Comparison of ENCODE assay signal across 15 cellular contexts in genomic region chr15:65762399-65762798, GRCh38. TPM values are rescaled to one million over a fixed set of nuclear protein-coding genes. Genes with fewer than 3 reads are reported as not detected.
A peak's percentile ranks its signal among the peaks of the same experiment; 100 is the strongest.
DNase-seq lines count a peak whose midpoint lies in the region; ATAC-seq and TF ChIP-seq lines count a peak whose summit lies in the region.
"Had no signal": no experiment of that assay in that cellular context is flagged by ENCODE, and none has a peak within 500 bp of the region (broad histone marks: within the 10 kb centered on the region; RNA-seq: fewer than 3 reads in every experiment).

No MANE protein-coding gene starts in this region.

- H3K27ac ChIP-seq in SU-DHL-6 (ENCODE audit: low read depth, low read length) (peak overlapping the region; percentile 72), PC-3 (ENCODE audit: low read length) (no peak overlapping the region)
- no peak overlapping the region for H3K27ac ChIP-seq in naive thymus-derived CD4-positive, alpha-beta T cell (ENCODE audit: low read depth, low read length)
- H3K27ac ChIP-seq: C4-2B had no signal

- H3K36me3 ChIP-seq in SU-DHL-6 (ENCODE audit: low read length): peaks cover 21% of the 10 kb centered on the region
- peaks cover 0 to 8% (median 0%) of the 10 kb centered on the region in 3 experiments for H3K36me3 ChIP-seq in naive thymus-derived CD4-positive, alpha-beta T cell (ENCODE audit: control insufficient read depth in 2 of 3, insufficient read depth in 3 of 3, low read length in 3 of 3)
- no peaks in the 10 kb centered on the region for H3K36me3 ChIP-seq in PC-3 (ENCODE audit: low read depth, low read length)
- H3K36me3 ChIP-seq: BE2C had no signal

- peak overlapping the region; percentile 16; the same call in 1 of the 2 replicates for H3K9ac ChIP-seq in SU-DHL-6 (ENCODE audit: low read length)
- H3K9ac ChIP-seq in PC-3 (ENCODE audit: low read length): no peak overlapping the region

- no peaks in the 10 kb centered on the region for H4K20me1 ChIP-seq in SU-DHL-6 (ENCODE audit: low read depth, low read length)
- no peaks in the 10 kb centered on the region for H4K20me1 ChIP-seq in PC-3 (ENCODE audit: low read length)

- H3K9me2 ChIP-seq in SU-DHL-6 (replicated peaks; ENCODE audit: insufficient read depth, low read length) (no peaks in the 10 kb centered on the region), PC-3 (replicated peaks; ENCODE audit: low read length) (no peaks in the 10 kb centered on the region)

- peaks cover 100% of the 10 kb centered on the region for H3K79me2 ChIP-seq in SU-DHL-6 (ENCODE audit: insufficient read depth, low read length)
- no peaks in the 10 kb centered on the region for H3K79me2 ChIP-seq in PC-3 (ENCODE audit: low read length)

- POLR2A ChIA-PET in naive thymus-derived CD4-positive, alpha-beta T cell (lab: Charles Lee): interaction anchor here (0.9 kb wide), 1 partner anchor 29 kb away, joined by 3 read pairs; the partner anchor contains the start of gene DENND4A
- POLR2A ChIA-PET in PC-3 (lab: Charles Lee; ENCODE audit: unreplicated experiment): no interaction called here

- no peaks in the 10 kb centered on the region for H3K27me3 Mint-ChIP-seq in stimulated activated naive CD8-positive, alpha-beta T cell treated with anti-CD3 and anti-CD28 coated beads, Interleukin-15, Interleukin-2, amounts not matched to agents 100 ng/mL and 50 ng/mL, for 24 hours
- H3K27me3 Mint-ChIP-seq in stimulated activated naive CD8-positive, alpha-beta T cell treated with anti-CD3 and anti-CD28 coated beads, Interleukin-15, amount 100 ng/mL, for 72 hours: no peaks in the 10 kb centered on the region
- no peaks in the 10 kb centered on the region for H3K27me3 Mint-ChIP-seq in immature natural killer cell (ENCODE audit: low read depth in 3 of 3)
- H3K27me3 Mint-ChIP-seq in naive thymus-derived CD4-positive, alpha-beta T cell: no peaks in the 10 kb centered on the region

- H3F3A ChIP-seq in SU-DHL-6 (ENCODE audit: insufficient read depth): peaks cover 59% of the 10 kb centered on the region
- no peaks in the 10 kb centered on the region for H3F3A ChIP-seq in PC-3 (ENCODE audit: low read length, unreplicated experiment)

- no peaks in the 10 kb centered on the region for H3K9me3 ChIP-seq in SU-DHL-6 (ENCODE audit: insufficient read depth, low read length)
- H3K9me3 ChIP-seq in naive thymus-derived CD4-positive, alpha-beta T cell (ENCODE audit: control insufficient read depth in 2 of 3, low read length in 3 of 3): no peaks in the 10 kb centered on the region
- H3K9me3 ChIP-seq in PC-3 (ENCODE audit: low read length): no peaks in the 10 kb centered on the region
- H3K9me3 ChIP-seq: BE2C, Caco-2 had no signal

- peak overlapping the region; percentile 31 for H3K27ac Mint-ChIP-seq in stimulated activated naive CD8-positive, alpha-beta T cell treated with anti-CD3 and anti-CD28 coated beads, Interleukin-15, Interleukin-2, amounts not matched to agents 100 ng/mL and 50 ng/mL, for 24 hours
- no peak overlapping the region for H3K27ac Mint-ChIP-seq in stimulated activated naive CD8-positive, alpha-beta T cell treated with anti-CD3 and anti-CD28 coated beads, Interleukin-15, amount 100 ng/mL, for 72 hours
- peak overlapping the region; percentile 76 to 96 (median 92) for H3K27ac Mint-ChIP-seq in immature natural killer cell
- H3K27ac Mint-ChIP-seq in naive thymus-derived CD4-positive, alpha-beta T cell: peak overlapping the region in 1 of 9 donors; percentile 20
- H3K27ac Mint-ChIP-seq: H9 had no signal

- no TSS peak for BruUV-seq in PC-3 (replicated peaks; lab: Mats Ljungman, UMichigan)

- DNase-seq in stimulated activated naive CD8-positive, alpha-beta T cell treated with anti-CD3 and anti-CD28 coated beads, Interleukin-15, amount 100 ng/mL, for 72 hours: no peak
- DNase-seq in immature natural killer cell: no peak
- no peak for DNase-seq in middle frontal gyrus (ENCODE audit: extremely low spot score, low spot score)
- DNase-seq in naive thymus-derived CD4-positive, alpha-beta T cell: no peak
- DNase-seq in PC-3: no peak
- DNase-seq: BE2C; Caco-2; CD8-positive, alpha-beta T cell; DND-41; GF-D8; GOT3; H9 had no signal

- H3K4me1 Mint-ChIP-seq in stimulated activated naive CD8-positive, alpha-beta T cell treated with anti-CD3 and anti-CD28 coated beads, Interleukin-15, Interleukin-2, amounts not matched to agents 100 ng/mL and 50 ng/mL, for 24 hours (ENCODE audit: low read depth): peaks cover 54% of the 10 kb centered on the region
- peaks cover 52% of the 10 kb centered on the region for H3K4me1 Mint-ChIP-seq in stimulated activated naive CD8-positive, alpha-beta T cell treated with anti-CD3 and anti-CD28 coated beads, Interleukin-15, amount 100 ng/mL, for 72 hours
- peaks cover 55 to 57% of the 10 kb centered on the region in 2 donors for H3K4me1 Mint-ChIP-seq in immature natural killer cell
- peaks cover 20 to 43% (median 38%) of the 10 kb centered on the region in 7 donors for H3K4me1 Mint-ChIP-seq in naive thymus-derived CD4-positive, alpha-beta T cell
- H3K4me1 Mint-ChIP-seq: H9 had no signal

- no peaks in the 10 kb centered on the region for H3K27me3 ChIP-seq in SU-DHL-6 (ENCODE audit: low read length)
- H3K27me3 ChIP-seq in naive thymus-derived CD4-positive, alpha-beta T cell (ENCODE audit: control insufficient read depth in 2 of 2, insufficient read depth in 2 of 2, low read length in 2 of 2): no peaks in the 10 kb centered on the region
- H3K27me3 ChIP-seq in PC-3 (ENCODE audit: low read length): no peaks in the 10 kb centered on the region
- H3K27me3 ChIP-seq: BE2C had no signal

- no peaks in the 10 kb centered on the region for H3K9me3 Mint-ChIP-seq in stimulated activated naive CD8-positive, alpha-beta T cell treated with anti-CD3 and anti-CD28 coated beads, Interleukin-15, Interleukin-2, amounts not matched to agents 100 ng/mL and 50 ng/mL, for 24 hours
- H3K9me3 Mint-ChIP-seq in stimulated activated naive CD8-positive, alpha-beta T cell treated with anti-CD3 and anti-CD28 coated beads, Interleukin-15, amount 100 ng/mL, for 72 hours: no peaks in the 10 kb centered on the region
- H3K9me3 Mint-ChIP-seq in immature natural killer cell: no peaks in the 10 kb centered on the region
- H3K9me3 Mint-ChIP-seq in naive thymus-derived CD4-positive, alpha-beta T cell: no peaks in the 10 kb centered on the region
- H3K9me3 Mint-ChIP-seq: CD8-positive, alpha-beta T cell; H9 had no signal

- H3K4me3 Mint-ChIP-seq in stimulated activated naive CD8-positive, alpha-beta T cell treated with anti-CD3 and anti-CD28 coated beads, Interleukin-15, Interleukin-2, amounts not matched to agents 100 ng/mL and 50 ng/mL, for 24 hours: no peak overlapping the region
- peak overlapping the region in 1 of 2 donors; percentile 12 for H3K4me3 Mint-ChIP-seq in stimulated activated naive CD8-positive, alpha-beta T cell treated with anti-CD3 and anti-CD28 coated beads, Interleukin-15, amount 100 ng/mL, for 72 hours
- H3K4me3 Mint-ChIP-seq in immature natural killer cell: peak overlapping the region in 4 of 5 donors; percentile 8 to 89 (median 54)
- no peak overlapping the region for H3K4me3 Mint-ChIP-seq in naive thymus-derived CD4-positive, alpha-beta T cell
- H3K4me3 Mint-ChIP-seq: CD8-positive, alpha-beta T cell; H9 had no signal

- peaks cover 12 to 21% of the 10 kb centered on the region in 2 donors for H3K4me1 ChIP-seq in naive thymus-derived CD4-positive, alpha-beta T cell (ENCODE audit: control insufficient read depth in 2 of 2, insufficient read depth in 2 of 2, low read length in 2 of 2)
- H3K4me1 ChIP-seq in PC-3 (ENCODE audit: insufficient read depth, low read length): peaks cover 9% of the 10 kb centered on the region

- intact Hi-C loops in naive thymus-derived CD4-positive, alpha-beta T cell (cut with micrococcal nuclease): no loop called here
- intact Hi-C loops in PC-3 (cut with micrococcal nuclease): no loop called here

- H3K36me3 Mint-ChIP-seq in stimulated activated naive CD8-positive, alpha-beta T cell treated with anti-CD3 and anti-CD28 coated beads, Interleukin-15, Interleukin-2, amounts not matched to agents 100 ng/mL and 50 ng/mL, for 24 hours (ENCODE audit: low read depth): peaks cover 35% of the 10 kb centered on the region
- peaks cover 0 to 3% (median 3%) of the 10 kb centered on the region in 3 donors for H3K36me3 Mint-ChIP-seq in immature natural killer cell
- peaks cover 0 to 10% (median 5%) of the 10 kb centered on the region in 5 donors for H3K36me3 Mint-ChIP-seq in naive thymus-derived CD4-positive, alpha-beta T cell

- H2AFZ ChIP-seq in SU-DHL-6 (ENCODE audit: low read depth, low read length, severe bottlenecking) (no peak overlapping the region), PC-3 (ENCODE audit: low read length) (no peak overlapping the region)

- H3K4me3 ChIP-seq in SU-DHL-6 (ENCODE audit: insufficient read depth, low read length, poor library complexity, severe bottlenecking) (peak overlapping the region; percentile 23), PC-3 (ENCODE audit: low read length) (no peak overlapping the region)
- no peak overlapping the region for H3K4me3 ChIP-seq in naive thymus-derived CD4-positive, alpha-beta T cell (ENCODE audit: low read length)

- ATAC-seq in stimulated activated naive CD8-positive, alpha-beta T cell treated with anti-CD3 and anti-CD28 coated beads, Interleukin-15, amount 100 ng/mL, for 72 hours: no peak
- no peak for ATAC-seq in naive thymus-derived CD4-positive, alpha-beta T cell
- no peak for ATAC-seq in PC-3
- ATAC-seq: CD8-positive, alpha-beta T cell had no signal

- TF ChIP-seq CTCF in SU-DHL-6 (IDR thresholded peaks at IDR 0.05; ENCODE audit: insufficient read depth, low read length, poor library complexity, severe bottlenecking): no peak
- TF ChIP-seq CTCF in PC-3 (conservative IDR thresholded peaks at IDR 0.05; ENCODE audit: low read depth, low read length): no peak

- CTCF ChIA-PET in naive thymus-derived CD4-positive, alpha-beta T cell (lab: Charles Lee): no interaction called here
- CTCF ChIA-PET in PC-3 (lab: Charles Lee): no interaction called here

- H3K4me2 ChIP-seq in SU-DHL-6 (ENCODE audit: low read depth, low read length, poor library complexity, severe bottlenecking) (peak overlapping the region; percentile 42), PC-3 (ENCODE audit: low read length) (no peak overlapping the region)

RNA-seq across cellular contexts. Expression of gene DENND4A, which starts 29.7 kb away (rescaled TPM):
- 10 to 100 TPM in 1 of 3 donors, 1 to 10 TPM in 2; 6.4 to 18.9 (median 6.5) TPM for polyA plus RNA-seq in immature natural killer cell
- 10 to 100 TPM; 40.0 to 67.9 (median 64.6) TPM for total RNA-seq in naive thymus-derived CD4-positive, alpha-beta T cell
- 10 to 100 TPM; 14.1 to 14.9 TPM for polyA plus RNA-seq in naive thymus-derived CD4-positive, alpha-beta T cell
- total RNA-seq in PC-3 (2014; rRNA removed): 6.2 and 11.6 TPM in 2 replicates

Comparison
In these comparisons a context has a peak if more than half of its experiments do, and no peak if none do; other contexts are left out.
1. H3K27ac Mint-ChIP-seq: peak in stimulated activated naive CD8-positive, alpha-beta T cell treated with anti-CD3 and anti-CD28 coated beads, Interleukin-15, Interleukin-2, amounts not matched to agents 100 ng/mL and 50 ng/mL, for 24 hours (single experiment) and immature natural killer cell (6 of 6); none in stimulated activated naive CD8-positive, alpha-beta T cell treated with anti-CD3 and anti-CD28 coated beads, Interleukin-15, amount 100 ng/mL, for 72 hours (0 of 2).
2. H3K4me3 Mint-ChIP-seq: peak in immature natural killer cell (4 of 5); none in stimulated activated naive CD8-positive, alpha-beta T cell treated with anti-CD3 and anti-CD28 coated beads, Interleukin-15, Interleukin-2, amounts not matched to agents 100 ng/mL and 50 ng/mL, for 24 hours (single experiment) and naive thymus-derived CD4-positive, alpha-beta T cell (0 of 10).